ENCODE assay signal across 8 cellular contexts in genomic region chr22:31346255-31346732, GRCh38. TPM values are rescaled to one million over a fixed set of nuclear protein-coding genes. Genes with fewer than 3 reads are reported as not detected.
A peak's percentile ranks its signal among the peaks of the same experiment; 100 is the strongest.
DNase-seq lines count a peak whose midpoint lies in the region; ATAC-seq and TF ChIP-seq lines count a peak whose summit lies in the region.

Gene PATZ1, minus strand, starts transcription at chr22:31346346. Its CDS starts 744 bp downstream, at chr22:31345602.

- H3K27me3 Mint-ChIP-seq in activated CD8-positive, alpha-beta T cell treated with anti-CD3 and anti-CD28 coated beads for 36 hours, result no peaks in the 10 kb centered on the region
- no peaks in the 10 kb centered on the region for H3K27me3 Mint-ChIP-seq in mesothelial cell of epicardium (ENCODE audit: low read depth)

- peak within 1 kb of the TSS; percentile 94 for H3K4me3 Mint-ChIP-seq in activated CD8-positive, alpha-beta T cell treated with anti-CD3 and anti-CD28 coated beads for 36 hours
- H3K4me3 Mint-ChIP-seq in mesothelial cell of epicardium, result peak within 1 kb of the TSS; percentile 79

- ATAC-seq in HG03103 (IDR thresholded peaks at IDR 0.05; ENCODE audit: low read depth, unreplicated experiment), result peak; percentile 12
- ATAC-seq in activated CD8-positive, alpha-beta T cell treated with anti-CD3 and anti-CD28 coated beads for 36 hours, result peak; percentile 59

- in situ Hi-C loops in endometrial microvascular endothelial cells (cut with HindIII; ENCODE audit: inconsistent ontology term, low pct_unique_long_range_greater_than_20kb, low sequenced_read_pairs), result no loop called here

- H3K9me3 Mint-ChIP-seq in activated CD8-positive, alpha-beta T cell treated with anti-CD3 and anti-CD28 coated beads for 36 hours, result no peaks in the 10 kb centered on the region
- H3K9me3 Mint-ChIP-seq in mesothelial cell of epicardium, result no peaks in the 10 kb centered on the region

- peak; percentile 61 for DNase-seq in NCI-H2029 (lab: John Stamatoyannopoulos, UW)
- DNase-seq in NCI-H2029 treated with DMSO at 0.1 percent for 48 hours (lab: John Stamatoyannopoulos, UW), result no peak
- DNase-seq in NCI-H748 treated with DMSO at 0.1 percent for 48 hours (lab: John Stamatoyannopoulos, UW), result peak; percentile 57
- DNase-seq in activated CD8-positive, alpha-beta T cell treated with anti-CD3 and anti-CD28 coated beads for 36 hours, result peak; percentile 89
- peak in 1 of 2 experiments; percentile 53 for DNase-seq in mesothelial cell of epicardium (ENCODE audit: low spot score in 2 of 2, unreplicated experiment in 2 of 2)
- peak; percentile 50 to 56 for DNase-seq in stimulated activated CD8-positive, alpha-beta memory T cell treated with anti-CD3 and anti-CD28 coated beads, Interleukin-2, amount 100 ng/mL, for 48 hours (ENCODE audit: low read depth in 2 of 2)

- peaks cover 44% of the 10 kb centered on the region for H3K36me3 Mint-ChIP-seq in activated CD8-positive, alpha-beta T cell treated with anti-CD3 and anti-CD28 coated beads for 36 hours (ENCODE audit: low read depth)
- H3K36me3 Mint-ChIP-seq in mesothelial cell of epicardium, result no peaks in the 10 kb centered on the region

- POLR2A ChIA-PET in activated CD8-positive, alpha-beta T cell treated with anti-CD3 and anti-CD28 coated beads for 36 hours (lab: Charles Lee), result interaction anchor here (0.6 to 2.7 kb wide), 14 partner anchors 12 to 444 kb away, joined by 3 to 23 read pairs (median 4); partner anchors contain the start of genes DRG1, PIK3IP1 and TUG1

- H3K27ac Mint-ChIP-seq in activated CD8-positive, alpha-beta T cell treated with anti-CD3 and anti-CD28 coated beads for 36 hours, result peak within 1 kb of the TSS; percentile 94
- peak within 1 kb of the TSS; percentile 96 for H3K27ac Mint-ChIP-seq in mesothelial cell of epicardium

- intact Hi-C loops in activated CD8-positive, alpha-beta T cell treated with anti-CD3 and anti-CD28 coated beads for 36 hours (cut with micrococcal nuclease), result loop anchor here (5.0 kb wide), 1 partner anchor 286 kb away; no protein-coding TSS in a partner anchor

- CTCF ChIA-PET in activated CD8-positive, alpha-beta T cell treated with anti-CD3 and anti-CD28 coated beads for 36 hours (lab: Charles Lee), result interaction anchor here (1.4 to 1.5 kb wide), 3 partner anchors 54 to 135 kb away, joined by 3 to 6 read pairs (median 5); partner anchors contain the start of genes DRG1 and PIK3IP1

- TF ChIP-seq CTCF in activated CD8-positive, alpha-beta T cell treated with anti-CD3 and anti-CD28 coated beads for 36 hours (IDR thresholded peaks at IDR 0.05), result no peak
- no peak for TF ChIP-seq CTCF in mesothelial cell of epicardium (IDR thresholded peaks at IDR 0.05; ENCODE audit: unreplicated experiment)

- H3K4me1 Mint-ChIP-seq in activated CD8-positive, alpha-beta T cell treated with anti-CD3 and anti-CD28 coated beads for 36 hours (ENCODE audit: low read depth), result peaks cover 28% of the 10 kb centered on the region
- H3K4me1 Mint-ChIP-seq in mesothelial cell of epicardium, result peaks cover 49% of the 10 kb centered on the region

RNA-seq across cellular contexts. Expression of gene PATZ1, which starts in this region (rescaled TPM):
- total RNA-seq in activated CD8-positive, alpha-beta T cell treated with anti-CD3 and anti-CD28 coated beads for 36 hours, result 10 to 100 TPM; 28.4 to 29.0 TPM
- 21.3 TPM for total RNA-seq in endometrial microvascular endothelial cells (ENCODE audit: inconsistent ontology term)
- total RNA-seq in mesothelial cell of epicardium, result 70.9 to 73.6 TPM (median 71.7 TPM) in 3 replicates
